In the genomic region with DNA sequence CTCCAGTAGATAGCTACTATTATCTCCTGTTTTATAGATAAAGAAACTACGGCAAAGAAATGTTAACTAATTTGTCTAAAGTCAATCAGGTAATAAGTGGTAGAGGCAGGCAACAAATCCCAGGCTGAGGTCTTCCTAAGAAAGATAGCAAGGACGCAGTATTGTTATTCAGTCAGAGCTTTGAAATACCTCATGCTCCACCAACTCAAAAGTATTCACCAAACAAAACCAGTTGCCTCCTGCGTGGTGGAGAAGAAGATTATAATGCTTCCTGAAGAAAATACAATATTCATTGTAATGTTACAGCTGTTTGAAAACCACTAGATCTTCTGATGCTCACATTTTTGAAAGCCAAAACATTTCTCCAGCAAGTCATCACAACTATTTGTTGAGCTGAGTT, we compare ENCODE assay signal across 29 cellular contexts.
"Had no signal": no experiment of that assay in that cellular context is flagged by ENCODE, and none has a peak within 500 bp of the region (broad histone marks: within the 10 kb centered on the region; RNA-seq: fewer than 3 reads in every experiment).

No MANE protein-coding gene starts in this region.

- H3K4me3 Mint-ChIP-seq: activated B cell treated with CpG ODN at 0.5 μM for 24 hours; activated CD8-positive, alpha-beta T cell treated with anti-CD3 and anti-CD28 coated beads for 36 hours; activated naive CD8-positive, alpha-beta T cell; activated T-cell treated with anti-CD3 and anti-CD28 coated beads, Interleukin-2, amount 50 U/mL, for 4 hours; activated T-helper 17 cell treated with anti-CD3 and anti-CD28 coated beads, Interleukin-2, amount 50 U/mL, for 72 hours; effector memory CD8-positive, alpha-beta T cell had no signal

- DNase-seq: activated B cell treated with CpG ODN at 0.5 μM for 24 hours; activated CD4-positive, alpha-beta T cell treated with anti-CD3 and anti-CD28 coated beads for 48 hours; activated CD4-positive, alpha-beta T cell treated with anti-CD3 and anti-CD28 coated beads, Interleukin-2, amount 50 U/mL, for 1 hour; activated CD4-positive, alpha-beta T cell treated with anti-CD3 and anti-CD28 coated beads, Interleukin-2, amount 50 U/mL, for 48 hours; activated CD8-positive, alpha-beta memory T cell treated with anti-CD3 and anti-CD28 coated beads for 24 hours; activated CD8-positive, alpha-beta T cell treated with anti-CD3 and anti-CD28 coated beads for 36 hours; activated effector memory CD4-positive, alpha-beta T cell treated with Interleukin-2 at 50 U/mL for 16 hours; activated gamma-delta T cell treated with Interleukin-2 at 50 U/mL for 16 hours; activated naive CD4-positive, alpha-beta T cell treated with anti-CD3 and anti-CD28 coated beads, Interleukin-2, amount 50 U/mL, for 16 hours; activated naive CD4-positive, alpha-beta T cell treated with Interleukin-2 at 50 U/mL for 16 hours; activated T-cell treated with anti-CD3 and anti-CD28 coated beads, Interleukin-2, amount 50 U/mL, for 4 hours; adrenal gland; amygdala; aorta; body of pancreas; caudate nucleus; cortex of kidney; dermis blood vessel endothelial cell; effector CD4-positive, alpha-beta T cell; effector memory CD8-positive, alpha-beta T cell; esophagus squamous epithelium; foreskin melanocyte; head of caudate nucleus; T-helper 2 cell; WERI-Rb-1 had no signal

- ATAC-seq: activated CD4-positive, CD25-positive, alpha-beta regulatory T cell treated with anti-CD3 and anti-CD28 coated beads, Interleukin-2, amount 50 U/mL, for 24 hours; activated CD8-positive, alpha-beta T cell treated with anti-CD3 and anti-CD28 coated beads for 36 hours; activated T-cell treated with anti-CD3 and anti-CD28 coated beads, Interleukin-2, amount 50 U/mL, for 4 hours; activated T-helper 17 cell treated with anti-CD3 and anti-CD28 coated beads, Interleukin-2, amount 50 U/mL, for 72 hours; body of pancreas; effector memory CD8-positive, alpha-beta T cell; gastroesophageal sphincter had no signal

- H3K27ac ChIP-seq: adrenal gland, body of pancreas, esophagus squamous epithelium, gastroesophageal sphincter, WERI-Rb-1 had no signal

- H3K36me3 Mint-ChIP-seq: activated naive CD8-positive, alpha-beta T cell had no signal

- H3K27me3 ChIP-seq: adrenal gland, body of pancreas, esophagus squamous epithelium, gastroesophageal sphincter had no signal

- H3K9me3 ChIP-seq: adrenal gland, body of pancreas, esophagus squamous epithelium, gastroesophageal sphincter had no signal

- H3K4me1 ChIP-seq: adrenal gland, body of pancreas, esophagus squamous epithelium, gastroesophageal sphincter had no signal

- H3K27ac Mint-ChIP-seq: activated B cell treated with CpG ODN at 0.5 μM for 24 hours; activated CD8-positive, alpha-beta T cell treated with anti-CD3 and anti-CD28 coated beads for 36 hours; activated naive CD8-positive, alpha-beta T cell; activated T-helper 17 cell treated with anti-CD3 and anti-CD28 coated beads, Interleukin-2, amount 50 U/mL, for 72 hours; effector memory CD8-positive, alpha-beta T cell had no signal

- H3K4me1 Mint-ChIP-seq: activated B cell treated with CpG ODN at 0.5 μM for 24 hours; activated T-helper 17 cell treated with anti-CD3 and anti-CD28 coated beads, Interleukin-2, amount 50 U/mL, for 72 hours had no signal

- H3K27me3 Mint-ChIP-seq: activated B cell treated with CpG ODN at 0.5 μM for 24 hours; activated CD8-positive, alpha-beta T cell treated with anti-CD3 and anti-CD28 coated beads for 36 hours; activated naive CD8-positive, alpha-beta T cell; activated T-helper 17 cell treated with anti-CD3 and anti-CD28 coated beads, Interleukin-2, amount 50 U/mL, for 72 hours; effector memory CD8-positive, alpha-beta T cell had no signal

- H3K4me3 ChIP-seq: adrenal gland, body of pancreas, esophagus squamous epithelium, gastroesophageal sphincter had no signal
